8 cellular contexts compared by ENCODE assay signal in genomic region chr18:49055787-49056186, GRCh38.
DNase-seq lines count a peak whose midpoint lies in the region; ATAC-seq and TF ChIP-seq lines count a peak whose summit lies in the region.

No MANE protein-coding gene starts in this region.

- H3K4me3 Mint-ChIP-seq in activated naive CD4-positive, alpha-beta T cell treated with anti-CD3 and anti-CD28 coated beads for 36 hours: no peak overlapping the region
- H3K4me3 Mint-ChIP-seq in activated naive CD8-positive, alpha-beta T cell treated with anti-CD3 and anti-CD28 coated beads, Interleukin-2, amount 10 ng/mL, durations not matched to agents 7 days and 5 days: no peak overlapping the region
- H3K4me3 Mint-ChIP-seq in nephron progenitor cell: no peak overlapping the region

- H3K4me1 Mint-ChIP-seq in activated naive CD4-positive, alpha-beta T cell treated with anti-CD3 and anti-CD28 coated beads for 36 hours (ENCODE audit: low read depth): peaks cover 29% of the 10 kb centered on the region
- H3K4me1 Mint-ChIP-seq in activated naive CD8-positive, alpha-beta T cell treated with anti-CD3 and anti-CD28 coated beads, Interleukin-2, amount 10 ng/mL, durations not matched to agents 7 days and 5 days: peaks cover 44% of the 10 kb centered on the region
- H3K4me1 Mint-ChIP-seq in nephron progenitor cell: peaks cover 27% of the 10 kb centered on the region

- peak; percentile 59 for ATAC-seq in activated naive CD8-positive, alpha-beta T cell treated with anti-CD3 and anti-CD28 coated beads, Interleukin-2, amount 10 ng/mL, durations not matched to agents 7 days and 5 days (ENCODE audit: low read depth)
- no peak for ATAC-seq in esophagus mucosa

- no peak for TF ChIP-seq CTCF in nephron progenitor cell (IDR thresholded peaks at IDR 0.05)

- peaks cover 3% of the 10 kb centered on the region for H3K36me3 Mint-ChIP-seq in activated naive CD4-positive, alpha-beta T cell treated with anti-CD3 and anti-CD28 coated beads for 36 hours (ENCODE audit: low read depth)
- peaks cover 15% of the 10 kb centered on the region for H3K36me3 Mint-ChIP-seq in activated naive CD8-positive, alpha-beta T cell treated with anti-CD3 and anti-CD28 coated beads, Interleukin-2, amount 10 ng/mL, durations not matched to agents 7 days and 5 days
- H3K36me3 Mint-ChIP-seq in nephron progenitor cell (ENCODE audit: low read depth): peaks cover 8% of the 10 kb centered on the region

- no peaks in the 10 kb centered on the region for H3K9me3 Mint-ChIP-seq in activated naive CD4-positive, alpha-beta T cell treated with anti-CD3 and anti-CD28 coated beads for 36 hours
- H3K9me3 Mint-ChIP-seq in activated naive CD8-positive, alpha-beta T cell treated with anti-CD3 and anti-CD28 coated beads, Interleukin-2, amount 10 ng/mL, durations not matched to agents 7 days and 5 days: no peaks in the 10 kb centered on the region
- no peaks in the 10 kb centered on the region for H3K9me3 Mint-ChIP-seq in nephron progenitor cell

- POLR2A ChIA-PET in activated naive CD8-positive, alpha-beta T cell treated with anti-CD3 and anti-CD28 coated beads, Interleukin-2, amount 10 ng/mL, durations not matched to agents 7 days and 5 days (lab: Charles Lee): no interaction called here

- no peak overlapping the region for H3K27ac Mint-ChIP-seq in activated naive CD4-positive, alpha-beta T cell treated with anti-CD3 and anti-CD28 coated beads for 36 hours
- peak overlapping the region; percentile 15 for H3K27ac Mint-ChIP-seq in activated naive CD8-positive, alpha-beta T cell treated with anti-CD3 and anti-CD28 coated beads, Interleukin-2, amount 10 ng/mL, durations not matched to agents 7 days and 5 days
- no peak overlapping the region for H3K27ac Mint-ChIP-seq in nephron progenitor cell

- DNase-seq in activated naive CD4-positive, alpha-beta T cell treated with anti-CD3 and anti-CD28 coated beads for 36 hours: peak; percentile 70
- no peak for DNase-seq in activated naive CD4-positive, alpha-beta T cell (lab: John Stamatoyannopoulos, UW)
- DNase-seq in Kasumi-1 (lab: John Stamatoyannopoulos, UW): peak; percentile 84
- no peak for DNase-seq in activated naive CD8-positive, alpha-beta T cell treated with anti-CD3 and anti-CD28 coated beads, Interleukin-2, amount 10 ng/mL, durations not matched to agents 7 days and 5 days
- DNase-seq in mucosa of gallbladder (ENCODE audit: low spot score): peak; percentile 39
- no peak for DNase-seq in NCI-H345 treated with DMSO at 0.1 percent for 48 hours (lab: John Stamatoyannopoulos, UW; ENCODE audit: unreplicated experiment)
- no peak for DNase-seq in nephron progenitor cell

- intact Hi-C loops in activated naive CD4-positive, alpha-beta T cell treated with anti-CD3 and anti-CD28 coated beads for 36 hours (cut with micrococcal nuclease): no loop called here

- H3K27me3 Mint-ChIP-seq in activated naive CD4-positive, alpha-beta T cell treated with anti-CD3 and anti-CD28 coated beads for 36 hours (ENCODE audit: low read depth): no peaks in the 10 kb centered on the region
- peaks cover 3% of the 10 kb centered on the region for H3K27me3 Mint-ChIP-seq in activated naive CD8-positive, alpha-beta T cell treated with anti-CD3 and anti-CD28 coated beads, Interleukin-2, amount 10 ng/mL, durations not matched to agents 7 days and 5 days
- H3K27me3 Mint-ChIP-seq in nephron progenitor cell (ENCODE audit: low read depth, poor library complexity): peaks cover 5% of the 10 kb centered on the region

- CTCF ChIA-PET in activated naive CD4-positive, alpha-beta T cell treated with anti-CD3 and anti-CD28 coated beads for 36 hours (lab: Charles Lee): no interaction called here

Comparison
In these comparisons a context has a peak if more than half of its experiments do, and no peak if none do; other contexts are left out.
1. DNase-seq: peak in activated naive CD4-positive, alpha-beta T cell treated with anti-CD3 and anti-CD28 coated beads for 36 hours (single experiment), Kasumi-1 (2 of 2) and mucosa of gallbladder (single experiment); none in activated naive CD4-positive, alpha-beta T cell (0 of 4), activated naive CD8-positive, alpha-beta T cell treated with anti-CD3 and anti-CD28 coated beads, Interleukin-2, amount 10 ng/mL, durations not matched to agents 7 days and 5 days (single experiment), NCI-H345 treated with DMSO at 0.1 percent for 48 hours (single experiment) and nephron progenitor cell (single experiment).